In genomic region chr17:77214743-77215142, GRCh38 we compare ENCODE assay signal across 8 cellular contexts.
DNase-seq lines count a peak whose midpoint lies in the region; ATAC-seq and TF ChIP-seq lines count a peak whose summit lies in the region.

No MANE protein-coding gene starts in this region.

- peak; percentile 81 for TF ChIP-seq CTCF in brain microvascular endothelial cell (IDR thresholded peaks at IDR 0.05; ENCODE audit: low read depth, low read length, missing control alignments)

- ATAC-seq in HG02938 (IDR thresholded peaks at IDR 0.05; ENCODE audit: unreplicated experiment) (no peak), GM19023 (IDR thresholded peaks at IDR 0.05; ENCODE audit: unreplicated experiment) (no peak), GM19463 (IDR thresholded peaks at IDR 0.05; ENCODE audit: unreplicated experiment) (no peak)

- H3K36me3 Mint-ChIP-seq in activated CD4-positive, alpha-beta T cell treated with anti-CD3 and anti-CD28 coated beads, Interleukin-2, amount 10 ng/mL, durations not matched to agents 24 days and 14 days (ENCODE audit: low read depth): peaks cover 45% of the 10 kb centered on the region

- no peaks in the 10 kb centered on the region for H3K27me3 Mint-ChIP-seq in activated CD4-positive, alpha-beta T cell treated with anti-CD3 and anti-CD28 coated beads, Interleukin-2, amount 10 ng/mL, durations not matched to agents 24 days and 14 days

- H3K36me3 ChIP-seq in brain microvascular endothelial cell (replicated peaks): peaks cover 71% of the 10 kb centered on the region

- DNase-seq in activated CD4-positive, alpha-beta T cell treated with anti-CD3 and anti-CD28 coated beads, Interleukin-2, amount 10 ng/mL, durations not matched to agents 24 days and 14 days: peak; percentile 69
- DNase-seq in activated CD4-positive, alpha-beta T cell treated with anti-CD3 and anti-CD28 coated beads for 4 hours: no peak
- DNase-seq in NCI-H510A (lab: John Stamatoyannopoulos, UW): peak; percentile 51
- DNase-seq in brain microvascular endothelial cell: peak; percentile 11
- DNase-seq in kidney tubule cell (ENCODE audit: low spot score): peak; percentile 41

- no peak overlapping the region for H3K27ac Mint-ChIP-seq in activated CD4-positive, alpha-beta T cell treated with anti-CD3 and anti-CD28 coated beads, Interleukin-2, amount 10 ng/mL, durations not matched to agents 24 days and 14 days

- H3K27me3 ChIP-seq in brain microvascular endothelial cell (replicated peaks): no peaks in the 10 kb centered on the region

- peaks cover 2% of the 10 kb centered on the region for H3K4me1 Mint-ChIP-seq in activated CD4-positive, alpha-beta T cell treated with anti-CD3 and anti-CD28 coated beads, Interleukin-2, amount 10 ng/mL, durations not matched to agents 24 days and 14 days

- intact Hi-C loops in activated CD4-positive, alpha-beta T cell treated with anti-CD3 and anti-CD28 coated beads, Interleukin-2, amount 10 ng/mL, durations not matched to agents 24 days and 14 days (cut with micrococcal nuclease): no loop called here

- H3K4me3 ChIP-seq in brain microvascular endothelial cell (ENCODE audit: low read depth, low read length): no peak overlapping the region

- no peak overlapping the region for H3K27ac ChIP-seq in brain microvascular endothelial cell

- in situ Hi-C loops in brain microvascular endothelial cell (cut with HindIII; ENCODE audit: low pct_ligation_motif_present, low sequenced_read_pairs): no loop called here

- no peaks in the 10 kb centered on the region for H3K9me3 Mint-ChIP-seq in activated CD4-positive, alpha-beta T cell treated with anti-CD3 and anti-CD28 coated beads, Interleukin-2, amount 10 ng/mL, durations not matched to agents 24 days and 14 days

- H3K4me3 Mint-ChIP-seq in activated CD4-positive, alpha-beta T cell treated with anti-CD3 and anti-CD28 coated beads, Interleukin-2, amount 10 ng/mL, durations not matched to agents 24 days and 14 days: no peak overlapping the region

Comparison
In these comparisons a context has a peak if more than half of its experiments do, and no peak if none do; other contexts are left out.
1. DNase-seq: peak in activated CD4-positive, alpha-beta T cell treated with anti-CD3 and anti-CD28 coated beads, Interleukin-2, amount 10 ng/mL, durations not matched to agents 24 days and 14 days (single experiment), NCI-H510A (single experiment), brain microvascular endothelial cell (single experiment) and kidney tubule cell (single experiment); none in activated CD4-positive, alpha-beta T cell treated with anti-CD3 and anti-CD28 coated beads for 4 hours (0 of 2).